8 cellular contexts compared by ENCODE assay signal in genomic region chr18:9333441-9334350, GRCh38. TPM values are rescaled to one million over a fixed set of nuclear protein-coding genes. Genes with fewer than 3 reads are reported as not detected.
DNase-seq lines count a peak whose midpoint lies in the region; ATAC-seq and TF ChIP-seq lines count a peak whose summit lies in the region.

No MANE protein-coding gene starts in this region.

- H3K27me3 Mint-ChIP-seq in chondrocyte (ENCODE audit: low read depth), result no peaks in the 10 kb centered on the region

- H3K9me3 ChIP-seq in NT2/D1 (ENCODE audit: insufficient read depth, low read length), result peaks cover 2% of the 10 kb centered on the region; the same call in 1 of the 2 replicates
- no peaks in the 10 kb centered on the region for H3K9me3 ChIP-seq in testis

- intact Hi-C loops in lower leg skin (cut with DNase I; ENCODE audit: low total_unique reads) (no loop called here), testis (cut with DNase I; ENCODE audit: low total_unique reads) (no loop called here)

- ATAC-seq in HG02610 (IDR thresholded peaks at IDR 0.05; ENCODE audit: unreplicated experiment), result peak; percentile 39

- peaks cover 4% of the 10 kb centered on the region for H3K36me3 Mint-ChIP-seq in chondrocyte (ENCODE audit: low read depth)

- peak; percentile 0 for DNase-seq in activated CD4-positive, CD25-positive, alpha-beta regulatory T cell treated with anti-CD3 and anti-CD28 coated beads, Interleukin-2, amount 50 U/mL, for 16 hours (ENCODE audit: low read depth, low spot score)
- DNase-seq in activated CD4-positive, CD25-positive, alpha-beta regulatory T cell (lab: John Stamatoyannopoulos, UW), result no peak
- DNase-seq in NT2/D1 (ENCODE audit: low read depth, low spot score) (peak; percentile 25), chondrocyte (ENCODE audit: low spot score) (no peak), lower leg skin (ENCODE audit: low spot score in 2 of 2) (peak in 1 of 2 donors; percentile 18), testis (peak; percentile 42), GM19240 (ENCODE audit: insufficient read length, low spot score) (no peak)

- TF ChIP-seq CTCF in chondrocyte (IDR thresholded peaks at IDR 0.05) (peak; percentile 31), lower leg skin (IDR thresholded peaks at IDR 0.05) (no peak), testis (IDR thresholded peaks at IDR 0.05) (no peak)

- H3K4me1 ChIP-seq in NT2/D1 (ENCODE audit: insufficient read depth, insufficient read length) (no peaks in the 10 kb centered on the region), testis (no peaks in the 10 kb centered on the region)

- peaks cover 6% of the 10 kb centered on the region for H3K9me3 Mint-ChIP-seq in chondrocyte (ENCODE audit: low read depth)

- H3K36me3 ChIP-seq in NT2/D1 (ENCODE audit: insufficient read depth, insufficient read length, low read length), result peaks cover 11% of the 10 kb centered on the region
- H3K36me3 ChIP-seq in testis (ENCODE audit: low read depth, missing control alignments), result no peaks in the 10 kb centered on the region

- peak overlapping the region; percentile 99 for H3K27ac Mint-ChIP-seq in chondrocyte (ENCODE audit: unreplicated experiment)

- H3K9ac ChIP-seq in NT2/D1 (ENCODE audit: insufficient read length, low read depth), result peak overlapping the region; percentile 77

- TF ChIP-seq POLR2A in lower leg skin (IDR thresholded peaks at IDR 0.05) (no peak), testis (IDR thresholded peaks at IDR 0.05) (no peak)

- peak overlapping the region; percentile 91 for H3K4me3 Mint-ChIP-seq in chondrocyte (ENCODE audit: unreplicated experiment)

- peak overlapping the region; percentile 81 to 88 for H3K27ac ChIP-seq in testis

- peaks cover 11% of the 10 kb centered on the region for H3K27me3 ChIP-seq in NT2/D1 (ENCODE audit: insufficient read depth, insufficient read length)
- no peaks in the 10 kb centered on the region for H3K27me3 ChIP-seq in testis

- H3K4me3 ChIP-seq in NT2/D1 (ENCODE audit: insufficient read length, low read depth) (peak overlapping the region; percentile 53), lower leg skin (ENCODE audit: low read depth, poor library complexity, severe bottlenecking) (peak overlapping the region; percentile 44), testis (peak overlapping the region; percentile 88 to 90)

- H3K4me1 Mint-ChIP-seq in chondrocyte (ENCODE audit: low read depth), result peaks cover 30% of the 10 kb centered on the region

- 36 to 38% methylated on average over 48 to 50 of the region's 52 CpGs for WGBS in lower leg skin, 2 donors
- WGBS in testis, 2 donors, result 24 to 28% methylated on average over 32 to 52 of the region's 52 CpGs

RNA-seq across cellular contexts. Expression of gene TWSG1, which starts 0.9 kb away (rescaled TPM):
- 79.7 to 99.5 TPM (median 90.5 TPM) in 3 replicates for total RNA-seq in chondrocyte
- total RNA-seq in lower leg skin, result 10 to 100 TPM; 21.3 to 35.1 (median 25.3) TPM
- total RNA-seq in testis, result 10 to 100 TPM; 20.1 to 23.8 TPM
- 26.6 TPM for polyA plus RNA-seq in testis (ENCODE audit: insufficient read depth, low read depth, low replicate concordance)

Comparison
In these comparisons a context has a peak if more than half of its experiments do, and no peak if none do; other contexts are left out.
1. DNase-seq: peak in activated CD4-positive, CD25-positive, alpha-beta regulatory T cell treated with anti-CD3 and anti-CD28 coated beads, Interleukin-2, amount 50 U/mL, for 16 hours (single experiment), NT2/D1 (single experiment) and testis (single experiment); none in activated CD4-positive, CD25-positive, alpha-beta regulatory T cell (0 of 4), chondrocyte (single experiment) and GM19240 (single experiment).
2. Peak in every context shown above with its lines, with median percentiles within 50 percentile points of each other: H3K4me3 ChIP-seq.